1 cellular context compared by ENCODE assay signal in genomic region chr7:41573881-41574280, GRCh38.
TF ChIP-seq lines count a peak whose summit lies in the region.

No MANE protein-coding gene starts in this region.

TF ChIP-seq in GM23338, 12 proteins besides CTCF, POLR2A, EP300 and RAD21 (continued from another document):
- TF ChIP-seq ETS1 (IDR thresholded peaks at IDR 0.05), result no peak
- TF ChIP-seq REST (IDR thresholded peaks at IDR 0.05; ENCODE audit: unreplicated experiment), result no peak
- TF ChIP-seq ZNF114 (CRISPR knock-in tag; IDR thresholded peaks at IDR 0.05), result no peak
- no peak for TF ChIP-seq ZNF331 (CRISPR knock-in tag; IDR thresholded peaks at IDR 0.05; ENCODE audit: low read depth)
- no peak for TF ChIP-seq NANOG (IDR thresholded peaks at IDR 0.05; ENCODE audit: borderline replicate concordance)
- TF ChIP-seq CREB1 (CRISPR knock-in tag; IDR thresholded peaks at IDR 0.05; ENCODE audit: low read depth), result no peak
- no peak for TF ChIP-seq STAT1 (IDR thresholded peaks at IDR 0.05; ENCODE audit: unreplicated experiment)
